ENCODE assay signal across 8 cellular contexts in the genomic region with DNA sequence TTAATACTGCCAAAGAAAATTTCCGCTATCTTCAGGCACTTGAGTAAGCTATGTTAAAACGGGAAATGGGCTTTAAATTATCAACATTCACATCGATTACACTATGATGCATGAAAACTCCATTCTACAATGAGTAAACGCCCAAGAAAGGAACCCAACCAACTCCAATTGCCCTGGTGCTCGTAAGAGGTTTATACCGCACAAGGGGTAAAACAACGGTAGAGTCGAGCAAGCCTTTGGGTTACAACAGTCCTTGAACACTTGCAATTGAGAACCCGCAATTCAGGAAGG. TPM values are rescaled to one million over a fixed set of nuclear protein-coding genes. Genes with fewer than 3 reads are reported as not detected.
DNase-seq lines count a peak whose midpoint lies in the region; ATAC-seq and TF ChIP-seq lines count a peak whose summit lies in the region.

No MANE protein-coding gene starts in this region.

- peak overlapping the region; percentile 96 for H3K4me3 Mint-ChIP-seq in GM23338

- H3K9me2 ChIP-seq in GM23338 (ENCODE audit: insufficient read depth), result no peaks in the 10 kb centered on the region

- H3F3A ChIP-seq in GM23338 (replicated peaks; ENCODE audit: low read depth), result peaks cover 10% of the 10 kb centered on the region; the same call in 1 of the 2 replicates

- peaks cover 16% of the 10 kb centered on the region for H3K27me3 ChIP-seq in ACC112 (ENCODE audit: insufficient read depth, low read length)
- no peaks in the 10 kb centered on the region for H3K27me3 ChIP-seq in GM23338 (ENCODE audit: insufficient read depth)
- no peaks in the 10 kb centered on the region for H3K27me3 ChIP-seq in neuron (ENCODE audit: insufficient read depth, low read length)

- peak overlapping the region; percentile 95 for H3K27ac Mint-ChIP-seq in GM23338

- peak overlapping the region; percentile 39; the same call in 1 of the 2 replicates for H3K27ac ChIP-seq in ACC112 (ENCODE audit: low read depth, low read length)
- peak overlapping the region; percentile 74 for H3K27ac ChIP-seq in GM23338 (ENCODE audit: low read depth)

- H2AFZ ChIP-seq in ACC112 (ENCODE audit: low read length, unreplicated experiment), result peak overlapping the region; percentile 95
- peak overlapping the region; percentile 64; the same call in 1 of the 2 replicates for H2AFZ ChIP-seq in GM23338
- H2AFZ ChIP-seq in neuron (ENCODE audit: low read depth, low read length), result no peak overlapping the region

- peak overlapping the region; percentile 98 for H3K4me3 ChIP-seq in ACC112 (ENCODE audit: low read depth, low read length)
- H3K4me3 ChIP-seq in GM23338, result peak overlapping the region; percentile 70
- peak overlapping the region; percentile 81 for H3K4me3 ChIP-seq in epithelial cell of proximal tubule (ENCODE audit: low read depth, low read length)
- H3K4me3 ChIP-seq in neuron (ENCODE audit: low read length), result peak overlapping the region; percentile 68

- H3K9me3 Mint-ChIP-seq in GM23338, result no peaks in the 10 kb centered on the region

- peaks cover 16% of the 10 kb centered on the region for H3K4me1 ChIP-seq in ACC112 (ENCODE audit: control insufficient read depth, insufficient read depth, low read length, unreplicated experiment)
- peaks cover 42% of the 10 kb centered on the region for H3K4me1 ChIP-seq in GM23338 (ENCODE audit: insufficient read depth)
- peaks cover 31% of the 10 kb centered on the region for H3K4me1 ChIP-seq in neuron (ENCODE audit: insufficient read depth, low read length)

- H3K27me3 Mint-ChIP-seq in GM23338 (ENCODE audit: insufficient read depth, low read depth, poor library complexity), result no peaks in the 10 kb centered on the region

- no peaks in the 10 kb centered on the region for H3K9me3 ChIP-seq in neuron (ENCODE audit: low read length)

- H3K36me3 ChIP-seq in ACC112 (ENCODE audit: insufficient read depth, low read length) (no peaks in the 10 kb centered on the region), GM23338 (ENCODE audit: insufficient read depth) (no peaks in the 10 kb centered on the region), neuron (ENCODE audit: insufficient read depth, low read length) (no peaks in the 10 kb centered on the region)

- H3K79me2 ChIP-seq in ACC112 (ENCODE audit: control insufficient read depth, insufficient read depth, low read length, unreplicated experiment) (peaks cover 24% of the 10 kb centered on the region), GM23338 (replicated peaks; ENCODE audit: insufficient read depth) (peaks cover 53% of the 10 kb centered on the region)

- TF ChIP-seq CTCF in GM23338 (conservative IDR thresholded peaks at IDR 0.05; ENCODE audit: low read depth in 2 of 2) (no peak), epithelial cell of proximal tubule (conservative IDR thresholded peaks at IDR 0.05; ENCODE audit: low read depth, low read length) (no peak), GM13977 (IDR thresholded peaks at IDR 0.05; ENCODE audit: extremely low read depth, insufficient read depth, missing control alignments) (no peak)

- in situ Hi-C loops in GM13977 (cut with MboI; ENCODE audit: low pct_unique_long_range_greater_than_20kb, low sequenced_read_pairs, unreplicated experiment), result no loop called here

- no peaks in the 10 kb centered on the region; the same call in 2 of the 3 replicates for H3K36me3 Mint-ChIP-seq in GM23338 (ENCODE audit: low read depth)

- peak overlapping the region; percentile 81 for H3K4me2 ChIP-seq in GM23338

- DNase-seq in GM23338 (ENCODE audit: low spot score) (no peak), SKM-1 (lab: John Stamatoyannopoulos, UW; ENCODE audit: unreplicated experiment) (peak; percentile 78), epithelial cell of proximal tubule (ENCODE audit: low read depth) (no peak), cerebellum (ENCODE audit: low spot score) (no peak), amniotic stem cell (lab: John Stamatoyannopoulos, UW) (no peak), GM13977 (ENCODE audit: low spot score) (no peak)

- ATAC-seq in GM23338, result peak; percentile 5

- peaks cover 20% of the 10 kb centered on the region for H4K20me1 ChIP-seq in GM23338 (replicated peaks; ENCODE audit: insufficient read depth)

- H3K4me1 Mint-ChIP-seq in GM23338, result peaks cover 39% of the 10 kb centered on the region

TF ChIP-seq in GM23338, 12 proteins besides CTCF, POLR2A, EP300 and RAD21:
- TF ChIP-seq STAT1 (IDR thresholded peaks at IDR 0.05; ENCODE audit: unreplicated experiment) (no peak), EZH2 (IDR thresholded peaks at IDR 0.05; ENCODE audit: low read depth, unreplicated experiment) (no peak), EZH2phosphoT487 (IDR thresholded peaks at IDR 0.05; ENCODE audit: unreplicated experiment) (no peak), NANOG (IDR thresholded peaks at IDR 0.05; ENCODE audit: borderline replicate concordance) (no peak), CREB1 (CRISPR knock-in tag; IDR thresholded peaks at IDR 0.05; ENCODE audit: low read depth) (no peak)
- TF ChIP-seq, protein P1, sequence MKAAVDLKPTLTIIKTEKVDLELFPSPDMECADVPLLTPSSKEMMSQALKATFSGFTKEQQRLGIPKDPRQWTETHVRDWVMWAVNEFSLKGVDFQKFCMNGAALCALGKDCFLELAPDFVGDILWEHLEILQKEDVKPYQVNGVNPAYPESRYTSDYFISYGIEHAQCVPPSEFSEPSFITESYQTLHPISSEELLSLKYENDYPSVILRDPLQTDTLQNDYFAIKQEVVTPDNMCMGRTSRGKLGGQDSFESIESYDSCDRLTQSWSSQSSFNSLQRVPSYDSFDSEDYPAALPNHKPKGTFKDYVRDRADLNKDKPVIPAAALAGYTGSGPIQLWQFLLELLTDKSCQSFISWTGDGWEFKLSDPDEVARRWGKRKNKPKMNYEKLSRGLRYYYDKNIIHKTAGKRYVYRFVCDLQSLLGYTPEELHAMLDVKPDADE (IDR thresholded peaks at IDR 0.05), result no peak

RNA-seq across cellular contexts. Expression of a gene that starts 1.0 kb away (rescaled TPM):
- total RNA-seq in GM23338 (2014; rRNA removed; shearing (Covaris generic)), result 58.0 and 65.0 TPM in 2 replicates
- 31.4 and 32.0 TPM in 2 replicates for polyA plus RNA-seq in GM23338 (2016; fragmentation: Nextera tagmentation; extraction: Ambion mirVana)
- total RNA-seq in epithelial cell of proximal tubule (15.5 and 21.0 TPM in 2 replicates), cerebellum (144 TPM)
